ENCODE assay signal across 10 cellular contexts in the genomic region with DNA sequence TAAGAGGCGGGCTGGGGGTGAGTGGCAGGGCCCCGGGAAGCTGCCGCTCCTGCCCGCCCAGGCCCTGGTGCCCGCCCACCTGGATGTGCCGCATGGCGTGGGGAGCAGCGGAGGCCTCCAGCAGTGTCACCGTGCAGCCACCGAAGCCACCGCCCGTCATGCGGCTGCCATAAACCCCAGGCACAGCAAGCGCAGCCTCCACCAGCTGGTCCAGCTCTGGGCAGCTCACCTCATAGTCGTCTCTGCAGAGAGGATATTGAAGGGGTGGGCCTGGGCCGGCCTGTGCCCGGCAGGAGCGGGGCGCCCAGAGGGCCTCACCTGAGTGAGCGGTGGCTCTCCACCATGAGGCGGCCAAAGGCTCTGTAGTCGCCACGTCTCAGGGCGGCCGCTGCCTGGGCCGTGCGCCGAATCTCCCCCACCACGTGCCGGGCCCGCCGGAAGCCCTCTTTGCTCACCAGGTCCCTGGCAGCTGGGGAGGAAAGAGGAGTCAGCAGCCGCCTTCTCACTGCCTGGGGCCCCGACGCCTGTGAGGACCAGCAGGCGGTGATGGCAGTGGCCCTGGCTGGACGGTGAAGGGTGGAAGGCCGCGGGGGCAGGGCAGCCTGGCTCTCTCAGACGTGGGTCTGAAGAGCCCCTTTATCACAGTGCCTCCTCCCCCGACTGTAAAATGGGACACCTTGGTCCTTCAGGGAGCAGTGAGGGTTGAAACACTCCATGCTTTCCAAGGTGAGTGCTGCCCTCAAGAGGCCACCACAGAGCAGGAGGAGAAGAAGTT. TPM values are rescaled to one million over a fixed set of nuclear protein-coding genes. Genes with fewer than 3 reads are reported as not detected.
DNase-seq lines count a peak whose midpoint lies in the region; ATAC-seq and TF ChIP-seq lines count a peak whose summit lies in the region.
"Had no signal": no experiment of that assay in that cellular context is flagged by ENCODE, and none has a peak within 500 bp of the region (broad histone marks: within the 10 kb centered on the region; RNA-seq: fewer than 3 reads in every experiment).

No MANE protein-coding gene starts in this region.

- H3K4me1 ChIP-seq in left ventricle myocardium inferior (peaks cover 22% of the 10 kb centered on the region), OCI-LY1 (ENCODE audit: insufficient read depth, low read length, severe bottlenecking) (peaks cover 13% of the 10 kb centered on the region), body of pancreas (peaks cover 15% of the 10 kb centered on the region)

- no peak overlapping the region for H3K9ac ChIP-seq in OCI-LY1 (ENCODE audit: low read length)
- H3K9ac ChIP-seq: BLaER1 treated with 17β-estradiol and CSF1 and Interleukin-3, amounts not matched to agents 10 nM and 100 nM had no signal

- no peaks in the 10 kb centered on the region for H3F3A ChIP-seq in OCI-LY1 (ENCODE audit: insufficient read depth, low read length)

- H3K9me2 ChIP-seq in OCI-LY1 (ENCODE audit: low read depth, low read length) = no peaks in the 10 kb centered on the region

- no peak for DNase-seq in left ventricle myocardium inferior
- no peak for DNase-seq in cardiac septum (ENCODE audit: low spot score)
- no peak for DNase-seq in epithelial cell of esophagus (ENCODE audit: low read depth)
- DNase-seq in type B pancreatic cell (ENCODE audit: extremely low spot score, unreplicated experiment) = no peak
- DNase-seq in omental fat pad (ENCODE audit: low spot score) = no peak
- no peak for DNase-seq in body of pancreas
- DNase-seq: activated gamma-delta T cell had no signal

- no peak overlapping the region for H3K4me3 Mint-ChIP-seq in type B pancreatic cell

- H4K20me1 ChIP-seq in OCI-LY1 (ENCODE audit: insufficient read depth, low read length) = no peaks in the 10 kb centered on the region
- H4K20me1 ChIP-seq: BLaER1 treated with 17β-estradiol and CSF1 and Interleukin-3, amounts not matched to agents 10 nM and 100 nM had no signal

- H2AFZ ChIP-seq in OCI-LY1 (ENCODE audit: low read length) = no peak overlapping the region

- no peaks in the 10 kb centered on the region for H3K27me3 ChIP-seq in left ventricle myocardium inferior (ENCODE audit: low read depth)
- H3K27me3 ChIP-seq in OCI-LY1 (ENCODE audit: insufficient read depth, low read length) = no peaks in the 10 kb centered on the region
- no peaks in the 10 kb centered on the region for H3K27me3 ChIP-seq in body of pancreas
- H3K27me3 ChIP-seq: BLaER1 treated with 17β-estradiol and CSF1 and Interleukin-3, amounts not matched to agents 10 nM and 100 nM had no signal

- H3K36me3 Mint-ChIP-seq in type B pancreatic cell = no peaks in the 10 kb centered on the region

- peaks cover 35% of the 10 kb centered on the region for H3K36me3 ChIP-seq in left ventricle myocardium inferior
- no peaks in the 10 kb centered on the region for H3K36me3 ChIP-seq in OCI-LY1 (ENCODE audit: insufficient read depth, low read length)
- no peaks in the 10 kb centered on the region for H3K36me3 ChIP-seq in body of pancreas (replicated peaks in 1 of 2; ENCODE audit: insufficient read depth in 1 of 2, low read depth in 2 of 2)

- H3K27me3 Mint-ChIP-seq in type B pancreatic cell = no peaks in the 10 kb centered on the region

- H3K4me1 Mint-ChIP-seq in type B pancreatic cell (ENCODE audit: unreplicated experiment) = peaks cover 6% of the 10 kb centered on the region

- no peak overlapping the region for H3K4me2 ChIP-seq in OCI-LY1 (ENCODE audit: low read length)
- H3K4me2 ChIP-seq: BLaER1 treated with 17β-estradiol and CSF1 and Interleukin-3, amounts not matched to agents 10 nM and 100 nM had no signal

- WGBS in body of pancreas, 2 donors = 92% methylated on average over 26 of the region's 41 CpGs; no CpG with 5 or more reads in 1 of the 2 donors

- no peaks in the 10 kb centered on the region for H3K9me3 Mint-ChIP-seq in type B pancreatic cell

- intact Hi-C loops in left ventricle myocardium inferior (cut with micrococcal nuclease) = no loop called here
- intact Hi-C loops in cardiac septum (cut with DNase I) = no loop called here
- intact Hi-C loops in body of pancreas (cut with DNase I) = loop anchor here (5.0 kb wide), 1 partner anchor 86 kb away; no protein-coding TSS in a partner anchor

- no peaks in the 10 kb centered on the region for H3K79me2 ChIP-seq in OCI-LY1 (ENCODE audit: insufficient read depth, low read length)

- ATAC-seq in HG03460 (IDR thresholded peaks at IDR 0.05; ENCODE audit: unreplicated experiment) (no peak), omental fat pad (ENCODE audit: low FRiP score) (no peak), body of pancreas (no peak)

- H3K27ac ChIP-seq in left ventricle myocardium inferior (replicated peaks) = no peak overlapping the region
- no peak overlapping the region for H3K27ac ChIP-seq in OCI-LY1 (ENCODE audit: low read depth, low read length, poor library complexity, severe bottlenecking)
- no peak overlapping the region for H3K27ac ChIP-seq in body of pancreas
- H3K27ac ChIP-seq: BLaER1 treated with 17β-estradiol and CSF1 and Interleukin-3, amounts not matched to agents 10 nM and 100 nM had no signal

- TF ChIP-seq CTCF in left ventricle myocardium inferior (IDR thresholded peaks at IDR 0.05; ENCODE audit: borderline replicate concordance) (peak; percentile 21), OCI-LY1 (IDR thresholded peaks at IDR 0.05; ENCODE audit: low read length) (peak; percentile 39), epithelial cell of esophagus (IDR thresholded peaks at IDR 0.05; ENCODE audit: insufficient read depth, low read depth, low read length, missing control alignments) (peak; percentile 47), type B pancreatic cell (conservative IDR thresholded peaks at IDR 0.05) (peak; percentile 29), omental fat pad (IDR thresholded peaks at IDR 0.05) (no peak), body of pancreas (IDR thresholded peaks at IDR 0.05) (no peak)

- H3K9me3 ChIP-seq in left ventricle myocardium inferior (replicated peaks) = no peaks in the 10 kb centered on the region
- no peaks in the 10 kb centered on the region for H3K9me3 ChIP-seq in OCI-LY1 (ENCODE audit: low read length)
- H3K9me3 ChIP-seq in body of pancreas = no peaks in the 10 kb centered on the region
- H3K9me3 ChIP-seq: BLaER1 treated with 17β-estradiol and CSF1 and Interleukin-3, amounts not matched to agents 10 nM and 100 nM had no signal

- H3K4me3 ChIP-seq in left ventricle myocardium inferior (no peak overlapping the region), OCI-LY1 (ENCODE audit: low read depth, low read length, poor library complexity, severe bottlenecking) (no peak overlapping the region), epithelial cell of esophagus (ENCODE audit: low read length) (no peak overlapping the region), body of pancreas (no peak overlapping the region)
- H3K4me3 ChIP-seq: BLaER1 treated with 17β-estradiol and CSF1 and Interleukin-3, amounts not matched to agents 10 nM and 100 nM had no signal

- TF ChIP-seq POLR2A in body of pancreas (IDR thresholded peaks at IDR 0.05) = no peak

- H3K27ac Mint-ChIP-seq in type B pancreatic cell = peak overlapping the region; percentile 29

RNA-seq across cellular contexts. Expression of gene GALK1, which starts 6.7 kb away (rescaled TPM):
- total RNA-seq in left ventricle myocardium inferior = 19.1 TPM
- total RNA-seq in cardiac septum = 11.5 TPM
- total RNA-seq in type B pancreatic cell (ENCODE audit: low replicate concordance) = 33.0 and 59.8 TPM in 2 replicates
- 10 to 100 TPM; 15.9 to 51.5 (median 28.5) TPM for total RNA-seq in omental fat pad
- 10 to 100 TPM; 27.4 to 27.5 TPM for total RNA-seq in body of pancreas

RNA-seq across cellular contexts. Expression of gene UNK, which starts 26.3 kb away (rescaled TPM):
- total RNA-seq in left ventricle myocardium inferior (14.7 TPM), cardiac septum (16.8 TPM), type B pancreatic cell (ENCODE audit: low replicate concordance) (41.9 and 49.7 TPM in 2 replicates), omental fat pad (10 to 100 TPM; 19.4 to 38.9 (median 24.3) TPM), body of pancreas (10 to 100 TPM; 18.4 to 59.7 TPM)

RNA-seq across cellular contexts. Expression of gene ITGB4, which starts 37.1 kb away (rescaled TPM):
- 10.6 TPM for total RNA-seq in left ventricle myocardium inferior
- 5.7 TPM for total RNA-seq in cardiac septum
- total RNA-seq in type B pancreatic cell (ENCODE audit: low replicate concordance) = 26.4 and 57.8 TPM in 2 replicates
- total RNA-seq in omental fat pad = 10 to 100 TPM; 10.7 to 27.0 (median 17.3) TPM
- 10 to 100 TPM; 25.1 to 33.7 TPM for total RNA-seq in body of pancreas

Comparison
In these comparisons a context has a peak if more than half of its experiments do, and no peak if none do; other contexts are left out.
1. CTCF ChIP-seq: peak in left ventricle myocardium inferior (single experiment), OCI-LY1 (single experiment), epithelial cell of esophagus (single experiment) and type B pancreatic cell (single experiment); none in omental fat pad (0 of 3) and body of pancreas (0 of 7).